Comparison of ENCODE assay signal across 8 cellular contexts in the genomic region with DNA sequence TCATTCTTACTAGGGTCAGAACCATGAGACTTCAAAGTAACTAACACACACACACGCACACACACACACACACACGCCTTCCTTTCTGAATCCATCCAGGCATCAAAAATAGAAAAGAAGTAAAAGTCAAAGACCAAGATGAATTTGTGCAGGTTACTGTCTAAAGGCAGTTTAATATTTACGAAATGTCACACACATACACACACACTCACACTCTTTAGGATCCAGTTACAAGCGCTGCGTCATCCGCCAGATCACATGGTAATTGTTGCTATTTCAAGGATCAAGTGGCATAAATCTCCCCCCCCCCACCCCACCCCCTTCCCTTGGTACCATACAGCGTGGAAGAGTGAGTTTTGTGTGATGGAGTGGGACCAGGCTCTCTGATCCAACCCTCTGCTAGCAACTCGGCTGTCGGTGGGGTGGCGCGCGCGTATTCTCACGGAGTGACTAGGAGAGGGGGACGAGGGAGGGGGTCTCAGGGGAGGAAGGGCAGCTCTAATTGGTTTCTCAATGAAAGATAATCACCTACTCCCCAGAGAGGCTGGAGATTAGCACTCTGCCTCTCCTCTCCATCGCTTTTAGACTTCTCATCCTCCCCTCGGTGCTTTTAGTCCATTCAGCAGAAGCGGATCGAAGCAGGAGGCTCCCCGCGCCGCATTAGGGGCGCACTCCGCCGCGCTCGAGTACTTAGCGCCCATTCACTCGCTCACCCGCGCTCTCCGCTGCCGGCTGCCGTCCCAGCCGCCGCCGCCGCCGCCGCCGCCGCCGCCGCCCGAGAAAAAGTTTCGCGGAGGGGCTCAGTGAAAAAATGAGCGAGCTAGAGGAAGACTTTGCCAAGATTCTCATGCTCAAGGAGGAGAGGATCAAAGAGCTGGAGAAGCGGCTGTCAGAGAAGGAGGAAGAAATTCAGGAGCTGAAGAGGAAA.
DNase-seq lines count a peak whose midpoint lies in the region; ATAC-seq and TF ChIP-seq lines count a peak whose summit lies in the region.

No MANE protein-coding gene starts in this region.

- TF ChIP-seq CTCF in right lobe of liver (IDR thresholded peaks at IDR 0.05) = no peak
- no peak for TF ChIP-seq CTCF in thoracic aorta (IDR thresholded peaks at IDR 0.05)

- no peak for TF ChIP-seq POLR2A in right lobe of liver (IDR thresholded peaks at IDR 0.05)

- H3K4me1 ChIP-seq in ES-I3 (ENCODE audit: insufficient read depth, low read length) (peaks cover 12% of the 10 kb centered on the region; the same call in 1 of the 2 replicates), right lobe of liver (no peaks in the 10 kb centered on the region), thoracic aorta (ENCODE audit: control insufficient read depth in 1 of 2, low read depth in 2 of 2) (peaks cover 7 to 30% of the 10 kb centered on the region in 2 donors)

- no peaks in the 10 kb centered on the region for H3K36me3 ChIP-seq in ES-I3 (ENCODE audit: insufficient read depth, low read length)
- no peaks in the 10 kb centered on the region for H3K36me3 ChIP-seq in right lobe of liver
- no peaks in the 10 kb centered on the region for H3K36me3 ChIP-seq in thoracic aorta

- H3K27ac ChIP-seq in right lobe of liver = peak overlapping the region; percentile 61 to 66 (median 64)
- H3K27ac ChIP-seq in thoracic aorta = peak overlapping the region; percentile 93 to 97

- no peaks in the 10 kb centered on the region for H3K9me3 ChIP-seq in ES-I3 (ENCODE audit: control insufficient read depth, insufficient read depth, low read length)
- H3K9me3 ChIP-seq in right lobe of liver = no peaks in the 10 kb centered on the region
- no peaks in the 10 kb centered on the region for H3K9me3 ChIP-seq in thoracic aorta

- DNase-seq in NCI-H510A treated with DMSO at 0.1 percent for 48 hours (lab: John Stamatoyannopoulos, UW) = peak; percentile 38
- peak; percentile 81 for DNase-seq in dedifferentiated amniotic fluid mesenchymal stem cell (ENCODE audit: extremely low spot score)
- no peak for DNase-seq in right lobe of liver
- peak; percentile 33 for DNase-seq in thoracic aorta (ENCODE audit: low spot score)
- no peak for DNase-seq in NCI-H1092 treated with DMSO at 0.1 percent for 48 hours (lab: John Stamatoyannopoulos, UW)
- DNase-seq in COR-L47 (lab: John Stamatoyannopoulos, UW) = no peak

- ATAC-seq in right lobe of liver (peak; percentile 35 to 55 (median 40)), thoracic aorta (ENCODE audit: insufficient number of reproducible peaks, low FRiP score, low read depth) (no peak), GM18873 (IDR thresholded peaks at IDR 0.05; ENCODE audit: low FRiP score, unreplicated experiment) (no peak)

- H3K27me3 ChIP-seq in right lobe of liver (no peaks in the 10 kb centered on the region), thoracic aorta (replicated peaks; ENCODE audit: insufficient read depth) (no peaks in the 10 kb centered on the region)

- peak overlapping the region; percentile 81; the same call in 1 of the 2 replicates for H3K9ac ChIP-seq in ES-I3 (ENCODE audit: low read depth, low read length)

- H3K4me3 ChIP-seq in right lobe of liver (peak overlapping the region; percentile 47 to 55 (median 50)), thoracic aorta (peak overlapping the region; percentile 94)

- intact Hi-C loops in right lobe of liver (cut with DNase I) = no loop called here

- WGBS in right lobe of liver (ENCODE audit: insufficient coverage, low coverage, low lambda C conversion rate, missing lambda C conversion rate) = 6% methylated on average over 25 of the region's 49 CpGs

Comparison
In these comparisons a context has a peak if more than half of its experiments do, and no peak if none do; other contexts are left out.
1. DNase-seq: peak in NCI-H510A treated with DMSO at 0.1 percent for 48 hours (single experiment), dedifferentiated amniotic fluid mesenchymal stem cell (single experiment) and thoracic aorta (single experiment); none in right lobe of liver (0 of 3), NCI-H1092 treated with DMSO at 0.1 percent for 48 hours (single experiment) and COR-L47 (single experiment).
2. ATAC-seq: peak in right lobe of liver (4 of 4); none in thoracic aorta (single experiment) and GM18873 (single experiment).